1 cellular context compared by ENCODE assay signal in the genomic region with DNA sequence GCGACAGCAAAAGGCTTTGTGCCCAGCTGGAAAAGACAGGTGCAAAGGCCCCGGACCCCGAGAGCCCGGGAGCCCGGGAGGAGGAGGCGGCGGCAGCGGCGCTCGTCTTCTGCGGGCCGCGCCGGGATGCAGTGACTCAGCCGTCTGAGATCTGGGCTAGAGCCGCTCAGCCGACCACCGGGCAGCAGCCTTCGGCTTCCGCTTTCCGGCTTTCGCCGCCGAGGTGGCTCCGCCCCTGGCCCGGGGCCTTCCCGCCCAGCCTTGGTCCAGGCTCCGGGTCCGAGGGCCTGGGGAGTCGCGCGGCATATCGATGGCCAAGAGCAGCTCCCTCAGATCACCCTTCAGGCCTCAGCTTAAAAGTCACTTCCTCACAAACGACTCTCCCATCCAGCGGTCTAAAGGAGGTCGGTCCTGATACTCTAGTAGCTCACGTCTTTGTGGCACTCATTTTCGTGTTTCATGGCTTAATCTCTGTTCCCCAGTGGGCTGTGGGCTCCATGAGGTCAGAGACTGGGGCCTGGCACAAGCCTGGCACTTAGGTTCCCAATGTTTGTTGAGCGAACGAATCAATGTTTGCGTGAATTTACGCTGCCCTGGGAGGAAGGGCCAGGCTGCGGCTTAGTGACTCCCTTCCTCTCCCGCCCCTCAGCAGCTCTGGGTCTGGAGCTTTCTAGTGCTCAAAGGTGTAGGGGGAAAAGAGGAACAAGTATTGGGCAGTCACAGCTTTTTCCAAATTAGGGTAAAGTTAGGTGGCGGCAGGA.
TF ChIP-seq lines count a peak whose summit lies in the region.

A gene (minus strand): TSS at position 146 of the 761 bp plus-strand sequence. CDS start 783 bp downstream, outside the sequence.

TF ChIP-seq in HEK293, 187 proteins besides CTCF, POLR2A, EP300 and RAD21 (continued from another document and continues in another):
- peak; percentile 87 for TF ChIP-seq ZNF335 (tag by site-specific recombination; conservative IDR thresholded peaks at IDR 0.05)
- TF ChIP-seq, protein P1, sequence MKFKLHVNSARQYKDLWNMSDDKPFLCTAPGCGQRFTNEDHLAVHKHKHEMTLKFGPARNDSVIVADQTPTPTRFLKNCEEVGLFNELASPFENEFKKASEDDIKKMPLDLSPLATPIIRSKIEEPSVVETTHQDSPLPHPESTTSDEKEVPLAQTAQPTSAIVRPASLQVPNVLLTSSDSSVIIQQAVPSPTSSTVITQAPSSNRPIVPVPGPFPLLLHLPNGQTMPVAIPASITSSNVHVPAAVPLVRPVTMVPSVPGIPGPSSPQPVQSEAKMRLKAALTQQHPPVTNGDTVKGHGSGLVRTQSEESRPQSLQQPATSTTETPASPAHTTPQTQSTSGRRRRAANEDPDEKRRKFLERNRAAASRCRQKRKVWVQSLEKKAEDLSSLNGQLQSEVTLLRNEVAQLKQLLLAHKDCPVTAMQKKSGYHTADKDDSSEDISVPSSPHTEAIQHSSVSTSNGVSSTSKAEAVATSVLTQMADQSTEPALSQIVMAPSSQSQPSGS (tag by site-specific recombination; IDR thresholded peaks at IDR 0.05; ENCODE audit: low read depth), result no peak
- no peak for TF ChIP-seq ZNF132 (tag by site-specific recombination; IDR thresholded peaks at IDR 0.05; ENCODE audit: borderline replicate concordance)
- peak; percentile 62 for TF ChIP-seq SP2 (tag by site-specific recombination; IDR thresholded peaks at IDR 0.05)
- TF ChIP-seq ZNF324 (tag by site-specific recombination; IDR thresholded peaks at IDR 0.05), result peak; percentile 42; the same call in 1 of the 2 replicates
- TF ChIP-seq, protein P2, sequence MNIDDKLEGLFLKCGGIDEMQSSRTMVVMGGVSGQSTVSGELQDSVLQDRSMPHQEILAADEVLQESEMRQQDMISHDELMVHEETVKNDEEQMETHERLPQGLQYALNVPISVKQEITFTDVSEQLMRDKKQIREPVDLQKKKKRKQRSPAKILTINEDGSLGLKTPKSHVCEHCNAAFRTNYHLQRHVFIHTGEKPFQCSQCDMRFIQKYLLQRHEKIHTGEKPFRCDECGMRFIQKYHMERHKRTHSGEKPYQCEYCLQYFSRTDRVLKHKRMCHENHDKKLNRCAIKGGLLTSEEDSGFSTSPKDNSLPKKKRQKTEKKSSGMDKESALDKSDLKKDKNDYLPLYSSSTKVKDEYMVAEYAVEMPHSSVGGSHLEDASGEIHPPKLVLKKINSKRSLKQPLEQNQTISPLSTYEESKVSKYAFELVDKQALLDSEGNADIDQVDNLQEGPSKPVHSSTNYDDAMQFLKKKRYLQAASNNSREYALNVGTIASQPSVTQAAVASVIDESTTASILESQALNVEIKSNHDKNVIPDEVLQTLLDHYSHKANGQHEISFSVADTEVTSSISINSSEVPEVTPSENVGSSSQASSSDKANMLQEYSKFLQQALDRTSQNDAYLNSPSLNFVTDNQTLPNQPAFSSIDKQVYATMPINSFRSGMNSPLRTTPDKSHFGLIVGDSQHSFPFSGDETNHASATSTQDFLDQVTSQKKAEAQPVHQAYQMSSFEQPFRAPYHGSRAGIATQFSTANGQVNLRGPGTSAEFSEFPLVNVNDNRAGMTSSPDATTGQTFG (tag by site-specific recombination; IDR thresholded peaks at IDR 0.05; ENCODE audit: borderline replicate concordance), result no peak
- TF ChIP-seq ZBTB20 (tag by site-specific recombination; IDR thresholded peaks at IDR 0.05), result peak; percentile 97
- TF ChIP-seq, protein P3, sequence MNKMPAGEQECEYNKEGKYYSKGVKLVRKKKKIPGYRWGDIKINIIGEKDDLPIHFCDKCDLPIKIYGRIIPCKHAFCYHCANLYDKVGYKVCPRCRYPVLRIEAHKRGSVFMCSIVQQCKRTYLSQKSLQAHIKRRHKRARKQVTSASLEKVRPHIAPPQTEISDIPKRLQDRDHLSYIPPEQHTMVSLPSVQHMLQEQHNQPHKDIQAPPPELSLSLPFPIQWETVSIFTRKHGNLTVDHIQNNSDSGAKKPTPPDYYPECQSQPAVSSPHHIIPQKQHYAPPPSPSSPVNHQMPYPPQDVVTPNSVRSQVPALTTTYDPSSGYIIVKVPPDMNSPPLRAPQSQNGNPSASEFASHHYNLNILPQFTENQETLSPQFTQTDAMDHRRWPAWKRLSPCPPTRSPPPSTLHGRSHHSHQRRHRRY (tag by site-specific recombination; IDR thresholded peaks at IDR 0.05), result no peak
- peak; percentile 54; the same call in 1 of the 2 replicates for TF ChIP-seq ZSCAN30 (tag by site-specific recombination; IDR thresholded peaks at IDR 0.05)
- TF ChIP-seq ZNF747 (tag by site-specific recombination; IDR thresholded peaks at IDR 0.05), result no peak
- TF ChIP-seq ZNF146 (tag by site-specific recombination; IDR thresholded peaks at IDR 0.05), result 0 out of 2 replicates have a peak, but pooled peaks have one; percentile 2
- peak; percentile 38; the same call in 1 of the 2 replicates for TF ChIP-seq ZNF76 (tag by site-specific recombination; IDR thresholded peaks at IDR 0.05; ENCODE audit: borderline replicate concordance, low read depth)
- TF ChIP-seq HOXD13 (CRISPR knock-in tag; IDR thresholded peaks at IDR 0.05; ENCODE audit: borderline replicate concordance), result no peak
- 0 out of 2 replicates have a peak, but pooled peaks have one; percentile 8 for TF ChIP-seq GFI1B (tag by site-specific recombination; IDR thresholded peaks at IDR 0.05)
- peak; percentile 69; the same call in 1 of the 2 replicates for TF ChIP-seq ZFP37 (tag by site-specific recombination; IDR thresholded peaks at IDR 0.05)
- no peak for TF ChIP-seq ZNF549 (tag by site-specific recombination; IDR thresholded peaks at IDR 0.05)
- TF ChIP-seq ZNF571 (tag by site-specific recombination; IDR thresholded peaks at IDR 0.05), result no peak
- TF ChIP-seq, protein P4, sequence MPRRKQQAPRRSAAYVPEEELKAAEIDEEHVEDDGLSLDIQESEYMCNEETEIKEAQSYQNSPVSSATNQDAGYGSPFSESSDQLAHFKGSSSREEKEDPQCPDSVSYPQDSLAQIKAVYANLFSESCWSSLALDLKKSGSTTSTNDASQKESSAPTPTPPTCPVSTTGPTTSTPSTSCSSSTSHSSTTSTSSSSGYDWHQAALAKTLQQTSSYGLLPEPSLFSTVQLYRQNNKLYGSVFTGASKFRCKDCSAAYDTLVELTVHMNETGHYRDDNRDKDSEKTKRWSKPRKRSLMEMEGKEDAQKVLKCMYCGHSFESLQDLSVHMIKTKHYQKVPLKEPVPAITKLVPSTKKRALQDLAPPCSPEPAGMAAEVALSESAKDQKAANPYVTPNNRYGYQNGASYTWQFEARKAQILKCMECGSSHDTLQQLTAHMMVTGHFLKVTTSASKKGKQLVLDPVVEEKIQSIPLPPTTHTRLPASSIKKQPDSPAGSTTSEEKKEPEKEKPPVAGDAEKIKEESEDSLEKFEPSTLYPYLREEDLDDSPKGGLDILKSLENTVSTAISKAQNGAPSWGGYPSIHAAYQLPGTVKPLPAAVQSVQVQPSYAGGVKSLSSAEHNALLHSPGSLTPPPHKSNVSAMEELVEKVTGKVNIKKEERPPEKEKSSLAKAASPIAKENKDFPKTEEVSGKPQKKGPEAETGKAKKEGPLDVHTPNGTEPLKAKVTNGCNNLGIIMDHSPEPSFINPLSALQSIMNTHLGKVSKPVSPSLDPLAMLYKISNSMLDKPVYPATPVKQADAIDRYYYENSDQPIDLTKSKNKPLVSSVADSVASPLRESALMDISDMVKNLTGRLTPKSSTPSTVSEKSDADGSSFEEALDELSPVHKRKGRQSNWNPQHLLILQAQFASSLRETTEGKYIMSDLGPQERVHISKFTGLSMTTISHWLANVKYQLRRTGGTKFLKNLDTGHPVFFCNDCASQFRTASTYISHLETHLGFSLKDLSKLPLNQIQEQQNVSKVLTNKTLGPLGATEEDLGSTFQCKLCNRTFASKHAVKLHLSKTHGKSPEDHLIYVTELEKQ (tag by site-specific recombination; IDR thresholded peaks at IDR 0.05; ENCODE audit: borderline replicate concordance), result no peak
- no peak for TF ChIP-seq YY2 (tag by site-specific recombination; IDR thresholded peaks at IDR 0.05)
- TF ChIP-seq, protein P5, sequence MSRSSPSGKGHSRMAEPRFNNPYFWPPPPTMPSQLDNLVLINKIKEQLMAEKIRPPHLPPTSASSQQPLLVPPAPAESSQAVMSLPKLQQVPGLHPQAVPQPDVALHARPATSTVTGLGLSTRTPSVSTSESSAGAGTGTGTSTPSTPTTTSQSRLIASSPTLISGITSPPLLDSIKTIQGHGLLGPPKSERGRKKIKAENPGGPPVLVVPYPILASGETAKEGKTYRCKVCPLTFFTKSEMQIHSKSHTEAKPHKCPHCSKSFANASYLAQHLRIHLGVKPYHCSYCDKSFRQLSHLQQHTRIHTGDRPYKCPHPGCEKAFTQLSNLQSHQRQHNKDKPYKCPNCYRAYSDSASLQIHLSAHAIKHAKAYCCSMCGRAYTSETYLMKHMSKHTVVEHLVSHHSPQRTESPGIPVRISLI (tag by site-specific recombination; IDR thresholded peaks at IDR 0.05), result no peak
- 0 out of 2 replicates have a peak, but pooled peaks have one; percentile 20 for TF ChIP-seq ZFP69B (tag by site-specific recombination; IDR thresholded peaks at IDR 0.05)
- no peak for TF ChIP-seq ZNF792 (tag by site-specific recombination; IDR thresholded peaks at IDR 0.05)
- no peak for TF ChIP-seq ZNF521 (tag by site-specific recombination; IDR thresholded peaks at IDR 0.05)
- TF ChIP-seq ZEB2 (tag by site-specific recombination; IDR thresholded peaks at IDR 0.05), result peak; percentile 70
- TF ChIP-seq, protein P6, sequence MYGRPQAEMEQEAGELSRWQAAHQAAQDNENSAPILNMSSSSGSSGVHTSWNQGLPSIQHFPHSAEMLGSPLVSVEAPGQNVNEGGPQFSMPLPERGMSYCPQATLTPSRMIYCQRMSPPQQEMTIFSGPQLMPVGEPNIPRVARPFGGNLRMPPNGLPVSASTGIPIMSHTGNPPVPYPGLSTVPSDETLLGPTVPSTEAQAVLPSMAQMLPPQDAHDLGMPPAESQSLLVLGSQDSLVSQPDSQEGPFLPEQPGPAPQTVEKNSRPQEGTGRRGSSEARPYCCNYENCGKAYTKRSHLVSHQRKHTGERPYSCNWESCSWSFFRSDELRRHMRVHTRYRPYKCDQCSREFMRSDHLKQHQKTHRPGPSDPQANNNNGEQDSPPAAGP (tag by site-specific recombination; IDR thresholded peaks at IDR 0.05), result 0 out of 2 replicates have a peak, but pooled peaks have one; percentile 26
- 0 out of 2 replicates have a peak, but pooled peaks have one; percentile 34 for TF ChIP-seq ZBTB48 (tag by site-specific recombination; IDR thresholded peaks at IDR 0.05)
- TF ChIP-seq ZNF600 (tag by site-specific recombination; IDR thresholded peaks at IDR 0.05), result peak; percentile 37; the same call in 1 of the 2 replicates
- 0 out of 2 replicates have a peak, but pooled peaks have one; percentile 9 for TF ChIP-seq ZNF596 (tag by site-specific recombination; IDR thresholded peaks at IDR 0.05)
- TF ChIP-seq ZNF394 (tag by site-specific recombination; IDR thresholded peaks at IDR 0.05; ENCODE audit: borderline replicate concordance), result peak; percentile 60; the same call in 1 of the 2 replicates
- peak; percentile 24; the same call in 1 of the 2 replicates for TF ChIP-seq KLF16 (tag by site-specific recombination; IDR thresholded peaks at IDR 0.05)
- TF ChIP-seq ZNF114 (tag by site-specific recombination; IDR thresholded peaks at IDR 0.05), result no peak
- TF ChIP-seq ZNF350 (tag by site-specific recombination; IDR thresholded peaks at IDR 0.05), result no peak
- TF ChIP-seq, protein P7, sequence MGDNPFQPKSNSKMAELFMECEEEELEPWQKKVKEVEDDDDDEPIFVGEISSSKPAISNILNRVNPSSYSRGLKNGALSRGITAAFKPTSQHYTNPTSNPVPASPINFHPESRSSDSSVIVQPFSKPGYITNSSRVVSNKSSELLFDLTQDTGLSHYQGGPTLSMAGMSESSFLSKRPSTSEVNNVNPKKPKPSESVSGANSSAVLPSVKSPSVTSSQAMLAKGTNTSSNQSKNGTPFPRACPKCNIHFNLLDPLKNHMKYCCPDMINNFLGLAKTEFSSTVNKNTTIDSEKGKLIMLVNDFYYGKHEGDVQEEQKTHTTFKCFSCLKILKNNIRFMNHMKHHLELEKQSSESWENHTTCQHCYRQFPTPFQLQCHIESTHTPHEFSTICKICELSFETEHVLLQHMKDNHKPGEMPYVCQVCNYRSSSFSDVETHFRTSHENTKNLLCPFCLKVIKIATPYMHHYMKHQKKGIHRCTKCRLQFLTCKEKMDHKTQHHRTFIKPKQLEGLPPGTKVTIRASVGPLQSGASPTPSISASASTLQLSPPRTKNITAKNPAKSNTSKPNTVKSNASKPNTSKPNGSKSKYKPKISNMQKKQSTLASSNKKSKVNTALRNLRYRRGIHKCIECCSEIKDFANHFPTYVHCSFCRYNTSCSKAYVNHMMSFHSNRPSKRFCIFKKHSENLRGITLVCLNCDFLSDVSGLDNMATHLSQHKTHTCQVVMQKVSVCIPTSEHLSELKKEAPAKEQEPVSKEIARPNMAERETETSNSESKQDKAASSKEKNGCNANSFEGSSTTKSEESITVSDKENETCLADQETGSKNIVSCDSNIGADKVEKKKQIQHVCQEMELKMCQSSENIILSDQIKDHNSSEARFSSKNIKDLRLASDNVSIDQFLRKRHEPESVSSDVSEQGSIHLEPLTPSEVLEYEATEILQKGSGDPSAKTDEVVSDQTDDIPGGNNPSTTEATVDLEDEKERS (tag by site-specific recombination; IDR thresholded peaks at IDR 0.05), result 0 out of 2 replicates have a peak, but pooled peaks have one; percentile 17
- TF ChIP-seq SP7 (tag by site-specific recombination; IDR thresholded peaks at IDR 0.05), result peak; percentile 67; the same call in 1 of the 2 replicates
- TF ChIP-seq OVOL3 (tag by site-specific recombination; IDR thresholded peaks at IDR 0.05), result peak; percentile 17; the same call in 1 of the 2 replicates
- peak; percentile 23; the same call in 1 of the 2 replicates for TF ChIP-seq ZNF660 (tag by site-specific recombination; IDR thresholded peaks at IDR 0.05)
- TF ChIP-seq REPIN1 (tag by site-specific recombination; IDR thresholded peaks at IDR 0.05; ENCODE audit: low read depth), result no peak
- peak; percentile 52 for TF ChIP-seq ZNF24 (tag by site-specific recombination; IDR thresholded peaks at IDR 0.05)
- peak; percentile 14; the same call in 1 of the 2 replicates for TF ChIP-seq ZNF843 (tag by site-specific recombination; IDR thresholded peaks at IDR 0.05)
- no peak for TF ChIP-seq ZNF175 (tag by site-specific recombination; IDR thresholded peaks at IDR 0.05)
- no peak for TF ChIP-seq ZNF510 (tag by site-specific recombination; IDR thresholded peaks at IDR 0.05; ENCODE audit: insufficient replicate concordance)
- no peak for TF ChIP-seq ZNF211 (tag by site-specific recombination; IDR thresholded peaks at IDR 0.05; ENCODE audit: low read depth)
- TF ChIP-seq ZNF629 (tag by site-specific recombination; IDR thresholded peaks at IDR 0.05), result peak; percentile 50
